ENCODE assay signal across 8 cellular contexts in the genomic region with DNA sequence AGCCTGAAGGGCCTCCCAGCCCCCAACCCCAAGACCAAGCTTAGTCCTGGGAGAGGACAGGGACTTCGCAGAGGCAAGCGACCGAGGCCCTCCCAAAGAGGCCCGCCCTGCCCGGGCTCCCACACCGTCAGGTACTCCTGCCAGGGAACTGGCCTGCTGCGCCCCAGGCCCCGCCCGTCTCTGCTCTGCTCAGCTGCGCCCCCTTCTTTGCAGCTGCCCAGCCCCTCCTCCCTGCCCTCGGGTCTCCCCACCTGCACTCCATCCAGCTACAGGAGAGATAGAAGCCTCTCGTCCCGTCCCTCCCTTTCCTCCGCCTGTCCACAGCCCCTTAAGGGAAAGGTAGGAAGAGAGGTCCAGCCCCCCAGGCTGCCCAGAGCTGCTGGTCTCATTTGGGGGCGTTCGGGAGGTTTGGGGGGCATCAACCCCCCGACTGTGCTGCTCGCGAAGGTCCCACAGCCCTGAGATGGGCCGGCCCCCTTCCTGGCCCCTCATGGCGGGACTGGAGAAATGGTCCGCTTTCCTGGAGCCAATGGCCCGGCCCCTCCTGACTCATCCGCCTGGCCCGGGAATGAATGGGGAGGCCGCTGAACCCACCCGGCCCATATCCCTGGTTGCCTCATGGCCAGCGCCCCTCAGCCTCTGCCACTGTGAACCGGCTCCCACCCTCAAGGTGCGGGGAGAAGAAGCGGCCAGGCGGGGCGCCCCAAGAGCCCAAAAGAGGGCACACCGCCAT. TPM values are rescaled to one million over a fixed set of nuclear protein-coding genes. Genes with fewer than 3 reads are reported as not detected.
DNase-seq lines count a peak whose midpoint lies in the region; ATAC-seq, FAIRE-seq and TF ChIP-seq lines count a peak whose summit lies in the region.

No MANE protein-coding gene starts in this region.

- peak in 1 of 2 donors; percentile 24 for DNase-seq in activated T-cell treated with anti-CD3 and anti-CD28 coated beads, Interleukin-2, amount 50 U/mL, for 72 hours
- DNase-seq in activated T-cell treated with anti-CD3 and anti-CD28 coated beads for 4 hours (no peak), mammary epithelial cell (no peak), keratinocyte (ENCODE audit: low read depth, low spot score) (no peak), transverse colon (peak; percentile 47), NCI-H2029 (lab: John Stamatoyannopoulos, UW) (no peak), medulla oblongata (ENCODE audit: extremely low spot score) (no peak), OCI-M2 (lab: John Stamatoyannopoulos, UW; ENCODE audit: unreplicated experiment) (no peak)

- dilution Hi-C loops in mammary epithelial cell (cut with HindIII; ENCODE audit: low sequenced_read_pairs) (no loop called here), keratinocyte (cut with MboI; ENCODE audit: extremely low pct_ligation_motif_present, low sequenced_read_pairs) (no loop called here)

- ATAC-seq in activated T-cell treated with anti-CD3 and anti-CD28 coated beads, Interleukin-2, amount 50 U/mL, for 72 hours (replicated peaks in 1 of 2), result no peak

- CTCF ChIA-PET in mammary epithelial cell (lab: Charles Lee; ENCODE audit: low non-redundant PET), result no interaction called here

- in situ Hi-C loops in mammary epithelial cell (cut with MboI; ENCODE audit: low sequenced_read_pairs in 2 of 2) (no loop called here), transverse colon (cut with MboI; ENCODE audit: low pct_ligation_motif_present in 1 of 4, low pct_unique_long_range_greater_than_20kb in 1 of 4, low sequenced_read_pairs in 3 of 4) (no loop called here)

- intact Hi-C loops in mammary epithelial cell (cut with micrococcal nuclease) (no loop called here), transverse colon (cut with DNase I; ENCODE audit: low total_unique reads) (no loop called here)

- no peak for TF ChIP-seq EP300 in transverse colon (IDR thresholded peaks at IDR 0.05; ENCODE audit: low read depth)

- BruUV-seq in mammary epithelial cell (replicated peaks; lab: Mats Ljungman, UMichigan), result no TSS peak

- WGBS in mammary epithelial cell (ENCODE audit: low coverage, missing lambda C conversion rate), result 25% methylated on average over 19 of the region's 34 CpGs
- WGBS in transverse colon (ENCODE audit: low coverage in 1 of 2), 2 donors, result 36% methylated on average over 26 of the region's 34 CpGs; no CpG with 5 or more reads in 1 of the 2 donors

- TF ChIP-seq CTCF in mammary epithelial cell (conservative IDR thresholded peaks at IDR 0.05 in 1 of 2, IDR thresholded peaks at IDR 0.05 in 1 of 2; ENCODE audit: extremely low read depth in 1 of 2, insufficient read depth in 1 of 2, low read depth in 1 of 2, low read length in 2 of 2) (no peak), keratinocyte (optimal IDR thresholded peaks at IDR 0.05 in 1 of 3, IDR thresholded peaks at IDR 0.05 in 1 of 3, conservative IDR thresholded peaks at IDR 0.05 in 1 of 3; ENCODE audit: extremely low read depth in 1 of 3, insufficient read depth in 2 of 3, low read length in 3 of 3) (peak in 1 of 3 experiments; percentile 57), transverse colon (IDR thresholded peaks at IDR 0.05) (no peak)

- peaks cover 9% of the 10 kb centered on the region for H3K4me1 Mint-ChIP-seq in activated T-cell treated with anti-CD3 and anti-CD28 coated beads, Interleukin-2, amount 50 U/mL, for 72 hours (ENCODE audit: low read depth)

- H3K27ac ChIP-seq in mammary epithelial cell (ENCODE audit: insufficient read depth, low read depth, low read length) (no peak overlapping the region), keratinocyte (ENCODE audit: control insufficient read depth, insufficient read depth, low read length) (peak overlapping the region; percentile 40), transverse colon (peak overlapping the region in 3 of 4 donors; percentile 70 to 80 (median 73))

- H3K79me2 ChIP-seq in mammary epithelial cell (ENCODE audit: insufficient read depth, low read length), result no peaks in the 10 kb centered on the region
- H3K79me2 ChIP-seq in keratinocyte (ENCODE audit: control insufficient read depth, insufficient read depth, low read length), result no peaks in the 10 kb centered on the region

- no peaks in the 10 kb centered on the region for H3K36me3 Mint-ChIP-seq in activated T-cell treated with anti-CD3 and anti-CD28 coated beads, Interleukin-2, amount 50 U/mL, for 72 hours (ENCODE audit: insufficient read depth in 2 of 2)

- H3K27me3 ChIP-seq in mammary epithelial cell (ENCODE audit: insufficient read depth, low read length), result peaks cover 19% of the 10 kb centered on the region
- peaks cover 51% of the 10 kb centered on the region for H3K27me3 ChIP-seq in keratinocyte (ENCODE audit: control insufficient read depth, extremely low read depth, insufficient read depth, low read length)
- H3K27me3 ChIP-seq in transverse colon, result peaks cover 90% of the 10 kb centered on the region

- TF ChIP-seq POLR2A in transverse colon (IDR thresholded peaks at IDR 0.05), result peak; percentile 4

- H3K9me3 Mint-ChIP-seq in activated T-cell treated with anti-CD3 and anti-CD28 coated beads, Interleukin-2, amount 50 U/mL, for 72 hours, result no peaks in the 10 kb centered on the region

- H3K4me3 ChIP-seq in mammary epithelial cell (replicated peaks in 1 of 3; ENCODE audit: insufficient read depth in 1 of 3, low read depth in 2 of 3, low read length in 3 of 3), result peak overlapping the region in 2 of 3 experiments; percentile 40 to 44
- H3K4me3 ChIP-seq in keratinocyte (ENCODE audit: control insufficient read depth in 2 of 3, extremely low read depth in 1 of 3, insufficient read depth in 2 of 3, low read depth in 1 of 3, low read length in 3 of 3), result peak overlapping the region; percentile 34 to 65 (median 59)
- peak overlapping the region in 3 of 4 donors; percentile 22 to 59 (median 38) for H3K4me3 ChIP-seq in transverse colon

- H3K4me1 ChIP-seq in mammary epithelial cell (ENCODE audit: insufficient read depth, low read length) (peaks cover 15% of the 10 kb centered on the region), keratinocyte (ENCODE audit: control insufficient read depth, extremely low read depth, insufficient read depth, low read length) (peaks cover 3% of the 10 kb centered on the region), transverse colon (peaks cover 0 to 22% (median 14%) of the 10 kb centered on the region in 4 donors)

- no peaks in the 10 kb centered on the region for H3K9me3 ChIP-seq in mammary epithelial cell (replicated peaks; ENCODE audit: insufficient read depth, low read length)
- no peaks in the 10 kb centered on the region for H3K9me3 ChIP-seq in keratinocyte (ENCODE audit: control insufficient read depth, low read depth, low read length)
- no peaks in the 10 kb centered on the region for H3K9me3 ChIP-seq in transverse colon

- H3K36me3 ChIP-seq in mammary epithelial cell (ENCODE audit: insufficient read depth, low read length) (no peaks in the 10 kb centered on the region), keratinocyte (ENCODE audit: control insufficient read depth in 2 of 2, extremely low read depth in 1 of 2, insufficient read depth in 2 of 2, low read length in 2 of 2) (no peaks in the 10 kb centered on the region), transverse colon (no peaks in the 10 kb centered on the region)

- no peaks in the 10 kb centered on the region for H4K20me1 ChIP-seq in mammary epithelial cell (ENCODE audit: insufficient read depth, low read length)
- no peaks in the 10 kb centered on the region for H4K20me1 ChIP-seq in keratinocyte (ENCODE audit: control insufficient read depth, extremely low read depth, insufficient read depth, low read length)

- H3K4me2 ChIP-seq in mammary epithelial cell (ENCODE audit: insufficient read depth, low read depth, low read length) (peak overlapping the region; percentile 74), keratinocyte (ENCODE audit: control insufficient read depth, extremely low read depth, insufficient read depth, low read depth, low read length) (peak overlapping the region; percentile 82)

- FAIRE-seq in keratinocyte (lab: Jason Lieb, UNC), result no peak

- no peak overlapping the region for H3K27ac Mint-ChIP-seq in activated T-cell treated with anti-CD3 and anti-CD28 coated beads, Interleukin-2, amount 50 U/mL, for 72 hours

- H3K9ac ChIP-seq in mammary epithelial cell (ENCODE audit: insufficient read depth, low read length) (no peak overlapping the region), keratinocyte (ENCODE audit: control insufficient read depth, extremely low read depth, insufficient read depth, low read length) (peak overlapping the region; percentile 58)

- H2AFZ ChIP-seq in mammary epithelial cell (ENCODE audit: low read depth, low read length) (peak overlapping the region; percentile 77), keratinocyte (ENCODE audit: control insufficient read depth, low read length) (peak overlapping the region; percentile 66)

- H3K9me1 ChIP-seq in keratinocyte (ENCODE audit: control insufficient read depth, extremely low read depth, insufficient read depth, low read length), result no peaks in the 10 kb centered on the region

- H3K4me3 Mint-ChIP-seq in activated T-cell treated with anti-CD3 and anti-CD28 coated beads, Interleukin-2, amount 50 U/mL, for 72 hours, result peak overlapping the region; percentile 72 to 79

- H3K27me3 Mint-ChIP-seq in activated T-cell treated with anti-CD3 and anti-CD28 coated beads, Interleukin-2, amount 50 U/mL, for 72 hours (ENCODE audit: low read depth), result peaks cover 42% of the 10 kb centered on the region

RNA-seq across cellular contexts. Expression of gene ARF1, which starts 21.9 kb away (rescaled TPM):
- 100 to 1,000 TPM; 327 to 369 TPM for total RNA-seq in activated T-cell treated with anti-CD3 and anti-CD28 coated beads, Interleukin-2, amount 50 U/mL, for 72 hours
- 100 to 1,000 TPM; 327 to 372 TPM for total RNA-seq in mammary epithelial cell
- 595 TPM for polyA plus RNA-seq in mammary epithelial cell
- polyA minus RNA-seq in mammary epithelial cell, result 273 TPM
- 295 to 451 TPM (median 325 TPM) in 3 replicates for polyA plus RNA-seq in keratinocyte
- polyA plus RNA-seq in keratinocyte (2011; ENCODE audit: low read depth), result 343 TPM
- 346 and 552 TPM in 2 replicates for polyA plus RNA-seq in keratinocyte (2011; cell fraction: cytosol; rRNA removed)
- 224 and 326 TPM in 2 replicates for polyA plus RNA-seq in keratinocyte (2011; cell fraction: nucleus; rRNA removed)
- polyA plus RNA-seq in keratinocyte (2012; ENCODE audit: low replicate concordance), result 371 and 391 TPM in 2 replicates
- polyA minus RNA-seq in keratinocyte, result 457 to 846 TPM (median 598 TPM) in 3 replicates
- polyA minus RNA-seq in keratinocyte (2011; cell fraction: cytosol; rRNA and poly(A)+ RNA removed), result 776 TPM
- polyA minus RNA-seq in keratinocyte (2011; cell fraction: nucleus; rRNA and poly(A)+ RNA removed), result 151 and 170 TPM in 2 replicates
- total RNA-seq in transverse colon, result 100 to 1,000 TPM; 303 to 452 (median 375) TPM

RNA-seq across cellular contexts. Expression of gene C1orf35, which starts 42.5 kb away (rescaled TPM):
- total RNA-seq in activated T-cell treated with anti-CD3 and anti-CD28 coated beads, Interleukin-2, amount 50 U/mL, for 72 hours, result 10 to 100 TPM; 18.2 to 27.3 TPM
- total RNA-seq in mammary epithelial cell, result 10 to 100 TPM in 1 of 2 donors, 1 to 10 TPM in 1; 5.7 to 19.6 TPM
- polyA plus RNA-seq in mammary epithelial cell, result 14.5 TPM
- polyA minus RNA-seq in mammary epithelial cell, result 9.7 TPM
- 8.2 to 11.9 TPM (median 10.0 TPM) in 3 replicates for polyA plus RNA-seq in keratinocyte
- 8.0 TPM for polyA plus RNA-seq in keratinocyte (2011; ENCODE audit: low read depth)
- 4.4 and 10.2 TPM in 2 replicates for polyA plus RNA-seq in keratinocyte (2011; cell fraction: cytosol; rRNA removed)
- 21.2 and 27.6 TPM in 2 replicates for polyA plus RNA-seq in keratinocyte (2011; cell fraction: nucleus; rRNA removed)
- polyA plus RNA-seq in keratinocyte (2012; ENCODE audit: low replicate concordance), result 12.5 and 16.4 TPM in 2 replicates
- 0.99 to 7.7 TPM (median 1.2 TPM) in 3 replicates for polyA minus RNA-seq in keratinocyte
- 7.7 TPM for polyA minus RNA-seq in keratinocyte (2011; cell fraction: cytosol; rRNA and poly(A)+ RNA removed)
- polyA minus RNA-seq in keratinocyte (2011; cell fraction: nucleus; rRNA and poly(A)+ RNA removed), result 2.4 and 2.8 TPM in 2 replicates
- 10 to 100 TPM; 11.6 to 17.1 (median 15.7) TPM for total RNA-seq in transverse colon

RNA-seq across cellular contexts. Expression of gene MRPL55, which starts 48.5 kb away (rescaled TPM):
- 10 to 100 TPM; 36.1 to 36.7 TPM for total RNA-seq in activated T-cell treated with anti-CD3 and anti-CD28 coated beads, Interleukin-2, amount 50 U/mL, for 72 hours
- 10 to 100 TPM; 37.7 to 42.3 TPM for total RNA-seq in mammary epithelial cell
- polyA plus RNA-seq in mammary epithelial cell, result 66.4 TPM
- polyA minus RNA-seq in mammary epithelial cell, result 11.7 TPM
- polyA plus RNA-seq in keratinocyte, result 28.4 to 53.7 TPM (median 49.3 TPM) in 3 replicates
- 23.9 TPM for polyA plus RNA-seq in keratinocyte (2011; ENCODE audit: low read depth)
- polyA plus RNA-seq in keratinocyte (2011; cell fraction: cytosol; rRNA removed), result 22.0 and 52.1 TPM in 2 replicates
- 47.4 and 62.3 TPM in 2 replicates for polyA plus RNA-seq in keratinocyte (2011; cell fraction: nucleus; rRNA removed)
- polyA plus RNA-seq in keratinocyte (2012; ENCODE audit: low replicate concordance), result 34.4 and 51.8 TPM in 2 replicates
- 19.2 to 36.3 TPM (median 26.1 TPM) in 3 replicates for polyA minus RNA-seq in keratinocyte
- 48.9 TPM for polyA minus RNA-seq in keratinocyte (2011; cell fraction: cytosol; rRNA and poly(A)+ RNA removed)
- 9.9 and 18.3 TPM in 2 replicates for polyA minus RNA-seq in keratinocyte (2011; cell fraction: nucleus; rRNA and poly(A)+ RNA removed)
- total RNA-seq in transverse colon, result 10 to 100 TPM; 47.1 to 95.5 (median 77.1) TPM

RNA-seq across cellular contexts. Expression of gene WNT3A, which starts 53.8 kb away (rescaled TPM):
- total RNA-seq in activated T-cell treated with anti-CD3 and anti-CD28 coated beads, Interleukin-2, amount 50 U/mL, for 72 hours, result not detected
- total RNA-seq in mammary epithelial cell (not detected), transverse colon (not detected)
- polyA plus RNA-seq in mammary epithelial cell (0.02 TPM), keratinocyte (0.07 to 0.15 TPM (median 0.07 TPM) in 3 replicates)
- polyA minus RNA-seq in mammary epithelial cell (not detected), keratinocyte (0.06 to 0.13 TPM in 2 of 3 replicates, not detected in the other)
- not detected for polyA plus RNA-seq in keratinocyte (2011; ENCODE audit: low read depth)
- 0.02 and 0.16 TPM in 2 replicates for polyA plus RNA-seq in keratinocyte (2011; cell fraction: cytosol; rRNA removed)
- 0.19 and 0.35 TPM in 2 replicates for polyA plus RNA-seq in keratinocyte (2011; cell fraction: nucleus; rRNA removed)
- 0.08 TPM in 1 of 2 replicates, not detected in the other for polyA plus RNA-seq in keratinocyte (2012; ENCODE audit: low replicate concordance)
- polyA minus RNA-seq in keratinocyte (2011; cell fraction: cytosol; rRNA and poly(A)+ RNA removed), result not detected
- polyA minus RNA-seq in keratinocyte (2011; cell fraction: nucleus; rRNA and poly(A)+ RNA removed), result 0.32 TPM in 1 of 2 replicates, not detected in the other
